Comparison of ENCODE assay signal across 8 cellular contexts in genomic region chr2:232875256-232876070, GRCh38. TPM values are rescaled to one million over a fixed set of nuclear protein-coding genes. Genes with fewer than 3 reads are reported as not detected.
A peak's percentile ranks its signal among the peaks of the same experiment; 100 is the strongest.
DNase-seq lines count a peak whose midpoint lies in the region; ATAC-seq and TF ChIP-seq lines count a peak whose summit lies in the region.

No MANE protein-coding gene starts in this region.

- no peaks in the 10 kb centered on the region for H3K9me3 ChIP-seq in CD8-positive, alpha-beta T cell (ENCODE audit: low read length)
- no peaks in the 10 kb centered on the region for H3K9me3 ChIP-seq in endodermal cell (ENCODE audit: control insufficient read depth, low read length)

- peaks cover 11% of the 10 kb centered on the region for H3K27me3 ChIP-seq in CD8-positive, alpha-beta T cell (ENCODE audit: insufficient read depth, low read length)
- peaks cover 20% of the 10 kb centered on the region for H3K27me3 ChIP-seq in endodermal cell (ENCODE audit: control insufficient read depth, insufficient read depth, low read length, poor library complexity, severe bottlenecking)

- POLR2A ChIA-PET in CD8-positive, alpha-beta T cell (lab: Charles Lee) = no interaction called here

- no peak for DNase-seq in CD8-positive, alpha-beta T cell
- DNase-seq in LNCaP clone FGC (ENCODE audit: low read depth) (no peak), endodermal cell (peak; percentile 68), foreskin melanocyte (no peak), cerebellum (ENCODE audit: low spot score) (no peak)

- H3K27ac Mint-ChIP-seq in CD8-positive, alpha-beta T cell = no peak overlapping the region
- H3K27ac Mint-ChIP-seq in endodermal cell (no peak overlapping the region), nephron (no peak overlapping the region)

- no peak overlapping the region for H3K27ac ChIP-seq in CD8-positive, alpha-beta T cell (ENCODE audit: low read depth, low read length)
- H3K27ac ChIP-seq in endodermal cell (ENCODE audit: low read depth, low read length) = no peak overlapping the region

- TF ChIP-seq CTCF in CD8-positive, alpha-beta T cell (IDR thresholded peaks at IDR 0.05) = no peak
- peak; percentile 20; the same call in 1 of the 2 replicates for TF ChIP-seq CTCF in LNCaP clone FGC (IDR thresholded peaks at IDR 0.05; ENCODE audit: control insufficient read depth, extremely low read depth, insufficient read depth)
- no peak for TF ChIP-seq CTCF in endodermal cell (conservative IDR thresholded peaks at IDR 0.05)
- TF ChIP-seq CTCF in nephron (IDR thresholded peaks at IDR 0.05; ENCODE audit: unreplicated experiment in 3 of 3) = no peak

- no peaks in the 10 kb centered on the region for H3K36me3 ChIP-seq in CD8-positive, alpha-beta T cell (ENCODE audit: insufficient read depth, low read length)
- H3K36me3 ChIP-seq in endodermal cell (ENCODE audit: control insufficient read depth, insufficient read depth, low read length) = no peaks in the 10 kb centered on the region

- 44 to 53% methylated on average over 12 to 30 of the region's 30 CpGs for WGBS in endodermal cell (ENCODE audit: insufficient coverage in 1 of 2, insufficient read length in 1 of 2), 2 experiments

- CTCF ChIA-PET in CD8-positive, alpha-beta T cell (lab: Charles Lee) = no interaction called here

- intact Hi-C loops in CD8-positive, alpha-beta T cell (cut with DNase I, micrococcal nuclease) = no loop called here

- H3K4me3 ChIP-seq in CD8-positive, alpha-beta T cell (ENCODE audit: low read depth, low read length) = no peak overlapping the region
- H3K4me3 ChIP-seq in LNCaP clone FGC (ENCODE audit: low read depth, low read length) (peak overlapping the region; percentile 59), endodermal cell (ENCODE audit: low read length) (no peak overlapping the region)

- H3K9me3 Mint-ChIP-seq in CD8-positive, alpha-beta T cell = no peaks in the 10 kb centered on the region
- no peaks in the 10 kb centered on the region for H3K9me3 Mint-ChIP-seq in endodermal cell
- H3K9me3 Mint-ChIP-seq in nephron = no peaks in the 10 kb centered on the region

- no peak for ATAC-seq in CD8-positive, alpha-beta T cell
- ATAC-seq in HG03159 (IDR thresholded peaks at IDR 0.05; ENCODE audit: unreplicated experiment) = no peak
- no peak for ATAC-seq in HG03378 (IDR thresholded peaks at IDR 0.05; ENCODE audit: unreplicated experiment)

- no peaks in the 10 kb centered on the region for H3K36me3 Mint-ChIP-seq in CD8-positive, alpha-beta T cell
- no peaks in the 10 kb centered on the region for H3K36me3 Mint-ChIP-seq in endodermal cell (ENCODE audit: low read depth)
- no peaks in the 10 kb centered on the region for H3K36me3 Mint-ChIP-seq in nephron (ENCODE audit: low read depth)

- peaks cover 19% of the 10 kb centered on the region for H3K27me3 Mint-ChIP-seq in CD8-positive, alpha-beta T cell (ENCODE audit: low read depth)
- H3K27me3 Mint-ChIP-seq in endodermal cell (ENCODE audit: insufficient read depth) = peaks cover 29% of the 10 kb centered on the region
- H3K27me3 Mint-ChIP-seq in nephron (ENCODE audit: low read depth) = peaks cover 31% of the 10 kb centered on the region

- peaks cover 4% of the 10 kb centered on the region for H3K4me1 ChIP-seq in CD8-positive, alpha-beta T cell (ENCODE audit: insufficient read depth, low read length)
- no peaks in the 10 kb centered on the region for H3K4me1 ChIP-seq in endodermal cell (ENCODE audit: control insufficient read depth, insufficient read depth, low read length)

- H3K4me1 Mint-ChIP-seq in CD8-positive, alpha-beta T cell (ENCODE audit: low read depth) = peaks cover 5% of the 10 kb centered on the region
- H3K4me1 Mint-ChIP-seq in endodermal cell = no peaks in the 10 kb centered on the region
- no peaks in the 10 kb centered on the region for H3K4me1 Mint-ChIP-seq in nephron

- H3K9ac ChIP-seq in endodermal cell (ENCODE audit: extremely low read depth, low read length, poor library complexity, severe bottlenecking) = no peak overlapping the region

- H3K4me3 Mint-ChIP-seq in CD8-positive, alpha-beta T cell = peak overlapping the region; percentile 61
- H3K4me3 Mint-ChIP-seq in endodermal cell (peak overlapping the region; percentile 45), nephron (peak overlapping the region; percentile 66 to 72 (median 69))

RNA-seq across cellular contexts. Expression of gene SNORC, which starts 5.4 kb away (rescaled TPM):
- under 1 TPM; 0.16 to 0.44 TPM for total RNA-seq in CD8-positive, alpha-beta T cell
- total RNA-seq in endodermal cell (1 to 10 TPM; 3.6 to 5.0 TPM), cerebellum (4.2 TPM)
- polyA plus RNA-seq in endodermal cell (2013, experiment 1 of 2) = 1.00 TPM
- polyA plus RNA-seq in endodermal cell (2013, experiment 2 of 2) = 0.66 TPM
